ENCODE assay signal across 26 cellular contexts in the genomic region with DNA sequence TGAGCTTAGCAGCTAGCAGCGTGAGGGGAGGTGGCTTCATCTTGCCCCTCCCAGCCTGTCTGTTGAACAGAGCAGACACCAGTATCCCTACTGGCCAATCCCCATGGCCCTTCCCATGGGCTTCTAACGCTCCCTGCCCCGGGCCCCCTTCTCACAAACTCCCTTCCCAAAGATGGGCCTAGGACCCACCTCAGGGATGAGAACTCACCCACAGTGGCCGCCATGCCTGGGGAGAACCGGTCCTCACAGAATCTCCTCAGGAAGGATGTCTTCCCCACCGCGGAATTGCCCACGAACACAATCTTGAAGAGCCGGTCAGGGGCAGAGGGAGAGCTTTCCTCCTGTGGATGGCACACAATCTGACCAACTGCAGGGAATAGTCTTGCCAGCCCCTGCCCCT.
"Had no signal": no experiment of that assay in that cellular context is flagged by ENCODE, and none has a peak within 500 bp of the region (broad histone marks: within the 10 kb centered on the region; RNA-seq: fewer than 3 reads in every experiment).

No MANE protein-coding gene starts in this region.

- DNase-seq: activated CD4-positive, alpha-beta memory T cell treated with anti-CD3 and anti-CD28 coated beads for 36 hours; activated CD4-positive, alpha-beta T cell treated with anti-CD3 and anti-CD28 coated beads, Interleukin-2, amount 50 U/mL, for 1 hour; activated naive CD4-positive, alpha-beta T cell treated with anti-CD3 and anti-CD28 coated beads, Interleukin-2, amount 10 ng/mL, durations not matched to agents 7 days and 5 days; activated naive CD8-positive, alpha-beta T cell treated with anti-CD3 and anti-CD28 coated beads, Interleukin-2, amount 50 U/mL, for 24 hours; activated T-cell treated with anti-CD3 and anti-CD28 coated beads, Interleukin-2, amount 50 U/mL, for 1 hour; anterior cingulate cortex; caudate nucleus; cerebellar nuclear complex; NCI-H1092 treated with DMSO at 0.1 percent for 48 hours; NCI-H1417; NCI-H187 treated with DMSO at 0.1 percent for 48 hours; NCI-H2081; NCI-H2171 treated with DMSO at 0.1 percent for 48 hours; NCI-H2227 treated with DMSO at 0.1 percent for 48 hours; NCI-H446 treated with DMSO at 0.1 percent for 48 hours; NK-92 treated with Interleukin-12 subunit alpha and Interleukin-12 subunit beta, amount 100 ng/mL, for 24 hours; PC-9; SIG-M5; T-cell; T-helper 9 cell had no signal

- H3K4me1 Mint-ChIP-seq: T-cell had no signal

- H3K27me3 Mint-ChIP-seq: activated CD4-positive, alpha-beta memory T cell treated with anti-CD3 and anti-CD28 coated beads for 36 hours; activated naive CD4-positive, alpha-beta T cell treated with anti-CD3 and anti-CD28 coated beads, Interleukin-2, amount 10 ng/mL, durations not matched to agents 7 days and 5 days; activated naive CD8-positive, alpha-beta T cell; activated naive CD8-positive, alpha-beta T cell treated with anti-CD3 and anti-CD28 coated beads, Interleukin-2, amount 50 U/mL, for 24 hours; T-cell had no signal

- H3K4me2 ChIP-seq: PC-9 had no signal

- H3K27ac ChIP-seq: PC-9, RWPE1 had no signal

- H3K4me3 ChIP-seq: K562, PC-9 had no signal

- H3K27ac Mint-ChIP-seq: activated CD4-positive, alpha-beta memory T cell treated with anti-CD3 and anti-CD28 coated beads for 36 hours; activated naive CD8-positive, alpha-beta T cell; activated naive CD8-positive, alpha-beta T cell treated with anti-CD3 and anti-CD28 coated beads, Interleukin-2, amount 50 U/mL, for 24 hours; T-cell had no signal

- H3K36me3 Mint-ChIP-seq: brain had no signal

- H3K4me3 Mint-ChIP-seq: activated CD4-positive, alpha-beta memory T cell treated with anti-CD3 and anti-CD28 coated beads for 36 hours; activated naive CD4-positive, alpha-beta T cell treated with anti-CD3 and anti-CD28 coated beads, Interleukin-2, amount 10 ng/mL, durations not matched to agents 7 days and 5 days; activated naive CD8-positive, alpha-beta T cell; activated naive CD8-positive, alpha-beta T cell treated with anti-CD3 and anti-CD28 coated beads, Interleukin-2, amount 50 U/mL, for 24 hours; brain; T-cell had no signal

- H2AFZ ChIP-seq: PC-9 had no signal

- ATAC-seq: activated naive CD8-positive, alpha-beta T cell treated with anti-CD3 and anti-CD28 coated beads, Interleukin-2, amount 50 U/mL, for 24 hours; K562; Right ventricle myocardium inferior; SK-N-SH treated with all-trans-retinoic acid at 6 μM for 48 hours; T-cell had no signal
